ENCODE assay signal across 1 cellular context in genomic region chr1:111216751-111217150, GRCh38.
TF ChIP-seq lines count a peak whose summit lies in the region.

No MANE protein-coding gene starts in this region.

TF ChIP-seq in H1, 55 proteins besides CTCF, POLR2A, EP300 and RAD21:
- no peak for TF ChIP-seq BCL11A (IDR thresholded peaks at IDR 0.05; ENCODE audit: low read depth in 2 of 2, low read length in 2 of 2)
- TF ChIP-seq TEAD4 (IDR thresholded peaks at IDR 0.05; ENCODE audit: low read depth, low read length), result no peak
- no peak for TF ChIP-seq SP1 (IDR thresholded peaks at IDR 0.05; ENCODE audit: low read depth, low read length)
- TF ChIP-seq TBP (IDR thresholded peaks at IDR 0.05; ENCODE audit: low read depth, low read length), result no peak
- no peak for TF ChIP-seq CBX8 (IDR thresholded peaks at IDR 0.05; ENCODE audit: borderline replicate concordance, low read depth, low read length)
- no peak for TF ChIP-seq RBBP5 (IDR thresholded peaks at IDR 0.05; ENCODE audit: borderline replicate concordance, low read depth, low read length)
- no peak for TF ChIP-seq SRF (IDR thresholded peaks at IDR 0.05; ENCODE audit: low read depth, low read length)
- TF ChIP-seq CBX5 (IDR thresholded peaks at IDR 0.05; ENCODE audit: low read depth, low read length), result no peak
- TF ChIP-seq TCF12 (IDR thresholded peaks at IDR 0.05; ENCODE audit: low read depth, low read length), result no peak
